ENCODE assay signal across 1 cellular context in genomic region chrX:130339408-130340222, GRCh38.
TF ChIP-seq lines count a peak whose summit lies in the region.

Gene SLC25A14, plus strand, starts transcription at chrX:130339919. Its CDS starts 360 bp downstream, at chrX:130340279.

TF ChIP-seq in K562, 482 proteins besides CTCF, POLR2A, EP300 and RAD21 (continued from another document and continues in another):
- TF ChIP-seq MTA2 (IDR thresholded peaks at IDR 0.05; ENCODE audit: low read depth) (no peak), NR2C1 (IDR thresholded peaks at IDR 0.05) (peak; percentile 93), NR2C1 (tag; IDR thresholded peaks at IDR 0.05) (peak; percentile 94), BHLHE40 (IDR thresholded peaks at IDR 0.05; ENCODE audit: low read length) (no peak), TOE1 (IDR thresholded peaks at IDR 0.05; ENCODE audit: borderline replicate concordance) (0 out of 2 replicates have a peak, but pooled peaks have one; percentile 19), TOE1 (CRISPR knock-in tag; IDR thresholded peaks at IDR 0.05; ENCODE audit: borderline replicate concordance, low read depth) (no peak), NCOA4 (IDR thresholded peaks at IDR 0.05; ENCODE audit: partially characterized antibody) (no peak), CXXC5 (CRISPR knock-in tag; IDR thresholded peaks at IDR 0.05) (peak; percentile 49), SMARCE1 (IDR thresholded peaks at IDR 0.05) (no peak), ILK (tag; IDR thresholded peaks at IDR 0.05; ENCODE audit: borderline replicate concordance, low read depth) (no peak), MAX (CRISPR knock-in tag; IDR thresholded peaks at IDR 0.05) (peak; percentile 16; the same call in 1 of the 2 replicates), CHD1 (IDR thresholded peaks at IDR 0.05; ENCODE audit: low read length) (no peak), ESRRA (IDR thresholded peaks at IDR 0.05; ENCODE audit: borderline replicate concordance, low read depth) (peak; percentile 8; the same call in 1 of the 2 replicates), RBFOX2 (IDR thresholded peaks at IDR 0.05; ENCODE audit: low read depth, low read length) (peak; percentile 93), EZH2 (IDR thresholded peaks at IDR 0.05; ENCODE audit: borderline replicate concordance, low read depth, low read length) (no peak), HINFP (tag; conservative IDR thresholded peaks at IDR 0.05; ENCODE audit: low read depth) (no peak), ZC3H4 (CRISPR knock-in tag; IDR thresholded peaks at IDR 0.05; ENCODE audit: borderline replicate concordance) (no peak), HOXB6 (CRISPR knock-in tag; IDR thresholded peaks at IDR 0.05; ENCODE audit: borderline replicate concordance) (no peak), ZNF398 (CRISPR knock-in tag; IDR thresholded peaks at IDR 0.05) (no peak), NCOA2 (IDR thresholded peaks at IDR 0.05; ENCODE audit: partially characterized antibody in 2 of 2) (no peak), CBX8 (IDR thresholded peaks at IDR 0.05; ENCODE audit: borderline replicate concordance, extremely low read depth, low read depth, low read length, poor library complexity, severe bottlenecking) (no peak), VEZF1 (CRISPR knock-in tag; IDR thresholded peaks at IDR 0.05) (peak; percentile 33; the same call in 1 of the 2 replicates), HDGF (IDR thresholded peaks at IDR 0.05) (no peak), KDM5B (IDR thresholded peaks at IDR 0.05; ENCODE audit: insufficient replicate concordance, low read depth, low read length) (peak; percentile 31), ZFX (CRISPR knock-in tag; IDR thresholded peaks at IDR 0.05) (peak; percentile 89), TBP (optimal IDR thresholded peaks at IDR 0.05; ENCODE audit: low read depth, low read length) (peak; percentile 73), NR1H2 (CRISPR knock-in tag; IDR thresholded peaks at IDR 0.05) (no peak), CBFA2T3 (IDR thresholded peaks at IDR 0.05) (no peak), NKRF (IDR thresholded peaks at IDR 0.05; ENCODE audit: borderline replicate concordance) (peak; percentile 75; the same call in 1 of the 2 replicates), KAT8 (IDR thresholded peaks at IDR 0.05; ENCODE audit: low read depth) (no peak), MNT (conservative IDR thresholded peaks at IDR 0.05) (peak; percentile 34 to 78; a peak in 2 of 4 replicates), DEAF1 (CRISPR knock-in tag; IDR thresholded peaks at IDR 0.05) (no peak), MYNN (IDR thresholded peaks at IDR 0.05) (peak; percentile 18; the same call in 1 of the 2 replicates), MYNN (CRISPR knock-in tag; IDR thresholded peaks at IDR 0.05) (no peak), POLR2H (tag; IDR thresholded peaks at IDR 0.05; ENCODE audit: low read depth) (peak; percentile 73), KLF16 (IDR thresholded peaks at IDR 0.05) (no peak), MGA (IDR thresholded peaks at IDR 0.05) (peak; percentile 82; the same call in 1 of the 2 replicates), COPS2 (conservative IDR thresholded peaks at IDR 0.05) (no peak), KAT2B (IDR thresholded peaks at IDR 0.05; ENCODE audit: low read depth, low read length) (no peak), PHF20 (IDR thresholded peaks at IDR 0.05; ENCODE audit: partially characterized antibody) (peak; percentile 81), ZNF766 (CRISPR knock-in tag; conservative IDR thresholded peaks at IDR 0.05) (no peak), ZNF717 (CRISPR knock-in tag; IDR thresholded peaks at IDR 0.05) (no peak)
